22 cellular contexts compared by ENCODE assay signal in genomic region chr15:47744496-47744895, GRCh38. TPM values are rescaled to one million over a fixed set of nuclear protein-coding genes. Genes with fewer than 3 reads are reported as not detected.
DNase-seq lines count a peak whose midpoint lies in the region; ATAC-seq and TF ChIP-seq lines count a peak whose summit lies in the region.
"Had no signal": no experiment of that assay in that cellular context is flagged by ENCODE, and none has a peak within 500 bp of the region (broad histone marks: within the 10 kb centered on the region; RNA-seq: fewer than 3 reads in every experiment).

No MANE protein-coding gene starts in this region.

- peak overlapping the region; percentile 26 for H2BK5ac ChIP-seq in mesendoderm (ENCODE audit: low read length)

- H3K4me1 ChIP-seq in right cardiac atrium (ENCODE audit: control insufficient read depth, insufficient read depth, low read length), result peaks cover 11% of the 10 kb centered on the region
- H3K4me1 ChIP-seq in mesendoderm (ENCODE audit: control insufficient read depth, low read depth, low read length), result peaks cover 16% of the 10 kb centered on the region
- H3K4me1 ChIP-seq in smooth muscle cell (ENCODE audit: low read depth), result peaks cover 24% of the 10 kb centered on the region
- H3K4me1 ChIP-seq in spleen, result no peaks in the 10 kb centered on the region
- H3K4me1 ChIP-seq: BE2C had no signal

- peak overlapping the region; percentile 25 for H3K18ac ChIP-seq in mesendoderm (ENCODE audit: low read length)

- H3F3A ChIP-seq in smooth muscle cell (ENCODE audit: low read depth), result peaks cover 9% of the 10 kb centered on the region

- WGBS in right cardiac atrium, result 87% methylated on average over 10 of the region's 10 CpGs
- no CpG with 5 or more reads among the region's 10 CpGs for WGBS in mesendoderm (ENCODE audit: extremely low coverage, insufficient coverage, low lambda C conversion rate)
- 94% methylated on average over 10 of the region's 10 CpGs for WGBS in smooth muscle cell (ENCODE audit: low lambda C conversion rate)
- 89 to 91% (median 91%) methylated on average over 10 of the region's 10 CpGs for WGBS in spleen, 5 donors
- WGBS in lower leg skin, 2 donors, result 92 to 93% methylated on average over 10 of the region's 10 CpGs

- H3K9ac ChIP-seq in mesendoderm (ENCODE audit: low read length), result no peak overlapping the region
- no peak overlapping the region for H3K9ac ChIP-seq in smooth muscle cell (ENCODE audit: low read depth)
- H3K9ac ChIP-seq: BLaER1 treated with 17β-estradiol and CSF1 and Interleukin-3, amounts not matched to agents 10 nM and 100 nM had no signal

- no peak overlapping the region for H2BK15ac ChIP-seq in mesendoderm (replicated peaks; ENCODE audit: low read depth)

- no peak overlapping the region for H3K4me3 ChIP-seq in right cardiac atrium (ENCODE audit: low read length)
- no peak overlapping the region for H3K4me3 ChIP-seq in mesendoderm (ENCODE audit: low read length)
- no peak overlapping the region for H3K4me3 ChIP-seq in smooth muscle cell
- no peak overlapping the region for H3K4me3 ChIP-seq in spleen
- H3K4me3 ChIP-seq in lower leg skin (ENCODE audit: low read depth, poor library complexity, severe bottlenecking), result no peak overlapping the region
- H3K4me3 ChIP-seq: BLaER1 treated with 17β-estradiol and CSF1 and Interleukin-3, amounts not matched to agents 10 nM and 100 nM; GM12878; GM23338 had no signal

- H3K56ac ChIP-seq in mesendoderm (ENCODE audit: low read length), result peak overlapping the region; percentile 36

- DNase-seq in right cardiac atrium (no peak), left ventricle myocardium superior (no peak), head of caudate nucleus (peak in 31 of 42 donors; percentile 12 to 63 (median 35)), mesendoderm (peak; percentile 29), smooth muscle cell (lab: John Stamatoyannopoulos, UW; ENCODE audit: unreplicated experiment) (no peak), spleen (no peak), lower leg skin (ENCODE audit: low spot score in 2 of 2) (no peak)
- DNase-seq: BE2C; CD4-positive, alpha-beta T cell; CD8-positive, alpha-beta memory T cell; DMS 273 treated with DMSO at 0.1 percent for 48 hours; DMS79; EL; GDM1; H9 had no signal

- H2BK120ac ChIP-seq in mesendoderm (ENCODE audit: low read depth, low read length), result no peak overlapping the region

- H3K79me2 ChIP-seq in mesendoderm (ENCODE audit: control insufficient read depth, insufficient read depth, low read length) (no peaks in the 10 kb centered on the region), smooth muscle cell (ENCODE audit: low read depth) (peaks cover 71% of the 10 kb centered on the region)

- TF ChIP-seq POLR2A in spleen (IDR thresholded peaks at IDR 0.05), result no peak
- TF ChIP-seq POLR2A in lower leg skin (IDR thresholded peaks at IDR 0.05), result no peak

- no peak overlapping the region for H4K5ac ChIP-seq in mesendoderm (ENCODE audit: low read length)

- peak overlapping the region; percentile 81 for H2AK5ac ChIP-seq in mesendoderm (ENCODE audit: low read length)

- H3K36me3 ChIP-seq in mesendoderm (ENCODE audit: control insufficient read depth, insufficient read depth, low read length), result no peaks in the 10 kb centered on the region
- no peaks in the 10 kb centered on the region for H3K36me3 ChIP-seq in smooth muscle cell (ENCODE audit: low read depth)
- H3K36me3 ChIP-seq in spleen, result no peaks in the 10 kb centered on the region
- H3K36me3 ChIP-seq: BE2C; BLaER1 treated with 17β-estradiol and CSF1 and Interleukin-3, amounts not matched to agents 10 nM and 100 nM had no signal

- no peak for TF ChIP-seq CTCF in smooth muscle cell (IDR thresholded peaks at IDR 0.05; ENCODE audit: borderline replicate concordance, insufficient read depth, poor library complexity, severe bottlenecking)
- no peak for TF ChIP-seq CTCF in spleen (IDR thresholded peaks at IDR 0.05 in 8 of 11, conservative IDR thresholded peaks at IDR 0.05 in 3 of 11)
- TF ChIP-seq CTCF in lower leg skin (IDR thresholded peaks at IDR 0.05), result no peak

- H3K27ac ChIP-seq in right cardiac atrium (ENCODE audit: low read length) (peak overlapping the region; percentile 13), mesendoderm (ENCODE audit: low read depth, low read length) (no peak overlapping the region), smooth muscle cell (ENCODE audit: low read depth) (no peak overlapping the region), spleen (no peak overlapping the region)
- H3K27ac ChIP-seq: 22Rv1; BLaER1 treated with 17β-estradiol and CSF1 and Interleukin-3, amounts not matched to agents 10 nM and 100 nM had no signal

- no peak for ATAC-seq in right cardiac atrium
- ATAC-seq in left ventricle myocardium superior, result no peak
- ATAC-seq in HG03342 (IDR thresholded peaks at IDR 0.05; ENCODE audit: unreplicated experiment), result no peak
- ATAC-seq: GM12878, GM23338, HCT116 had no signal

- H3K23ac ChIP-seq in mesendoderm (ENCODE audit: low read length), result no peak overlapping the region

- H3K9me3 ChIP-seq in right cardiac atrium (ENCODE audit: control insufficient read depth, low read length) (no peaks in the 10 kb centered on the region), smooth muscle cell (replicated peaks; ENCODE audit: low read depth) (no peaks in the 10 kb centered on the region), spleen (no peaks in the 10 kb centered on the region)
- H3K9me3 ChIP-seq: BE2C; BLaER1 treated with 17β-estradiol and CSF1 and Interleukin-3, amounts not matched to agents 10 nM and 100 nM had no signal

- H4K20me1 ChIP-seq in smooth muscle cell (ENCODE audit: low read depth), result peaks cover 8% of the 10 kb centered on the region
- H4K20me1 ChIP-seq: BLaER1 treated with 17β-estradiol and CSF1 and Interleukin-3, amounts not matched to agents 10 nM and 100 nM had no signal

- H3K79me1 ChIP-seq in mesendoderm (ENCODE audit: low read length), result no peaks in the 10 kb centered on the region

- intact Hi-C loops in right cardiac atrium (cut with DNase I), result no loop called here
- intact Hi-C loops in left ventricle myocardium superior (cut with micrococcal nuclease), result no loop called here
- intact Hi-C loops in head of caudate nucleus (cut with DNase I), result no loop called here
- intact Hi-C loops in spleen (cut with DNase I; ENCODE audit: low total_unique reads), result no loop called here
- intact Hi-C loops in lower leg skin (cut with DNase I; ENCODE audit: low total_unique reads), result no loop called here

- H2AFZ ChIP-seq in smooth muscle cell (ENCODE audit: low read depth), result no peak overlapping the region
- H2AFZ ChIP-seq: GM23338 had no signal

- H3K4ac ChIP-seq in mesendoderm (ENCODE audit: low read depth, low read length), result no peak overlapping the region

- H3K4me2 ChIP-seq in mesendoderm (ENCODE audit: low read length) (no peak overlapping the region), smooth muscle cell (no peak overlapping the region)
- H3K4me2 ChIP-seq: GM23338 had no signal

- H3K27me3 ChIP-seq in right cardiac atrium (ENCODE audit: control insufficient read depth, insufficient read depth), result no peaks in the 10 kb centered on the region
- no peaks in the 10 kb centered on the region for H3K27me3 ChIP-seq in mesendoderm (ENCODE audit: insufficient read depth, low read length, poor library complexity)
- H3K27me3 ChIP-seq in smooth muscle cell (ENCODE audit: low read depth), result no peaks in the 10 kb centered on the region
- H3K27me3 ChIP-seq in spleen (replicated peaks in 1 of 7), result no peaks in the 10 kb centered on the region
- H3K27me3 ChIP-seq: BE2C; BLaER1 treated with 17β-estradiol and CSF1 and Interleukin-3, amounts not matched to agents 10 nM and 100 nM had no signal

- H4K8ac ChIP-seq in mesendoderm (ENCODE audit: low read depth, low read length), result no peak overlapping the region

RNA-seq across cellular contexts. Expression of gene SEMA6D, which starts 27.2 kb away (rescaled TPM):
- total RNA-seq in right cardiac atrium (10 to 100 TPM in 3 of 4 donors, 1 to 10 TPM in 1; 7.0 to 28.3 (median 22.3) TPM), left ventricle myocardium superior (19.7 TPM), smooth muscle cell (44.9 and 63.6 TPM in 2 replicates), spleen (1 to 10 TPM; 1.3 to 6.5 (median 2.6) TPM), lower leg skin (10 to 100 TPM in 1 of 4 donors, 1 to 10 TPM in 3; 5.6 to 15.0 (median 6.6) TPM)
- polyA plus RNA-seq in right cardiac atrium (6.5 TPM), smooth muscle cell (31.4 and 32.4 TPM in 2 replicates), spleen (under 1 TPM; 0.52 to 0.85 (median 0.77) TPM)
- 1.9 TPM for polyA plus RNA-seq in mesendoderm (2013, experiment 1 of 2)
- polyA plus RNA-seq in mesendoderm (2013, experiment 2 of 2), result 1.6 TPM
- total RNA-seq: CD4-positive, alpha-beta T cell; CD8-positive, alpha-beta memory T cell had no signal
- polyA plus RNA-seq: CD14-positive monocyte; CD8-positive, alpha-beta memory T cell had no signal

Comparison
In these comparisons a context has a peak if more than half of its experiments do, and no peak if none do; other contexts are left out.
1. DNase-seq: peak in head of caudate nucleus (31 of 42) and mesendoderm (single experiment); none in right cardiac atrium (0 of 3), left ventricle myocardium superior (single experiment), smooth muscle cell (single experiment), spleen (single experiment) and lower leg skin (0 of 2).